26 cellular contexts compared by ENCODE assay signal in the genomic region with DNA sequence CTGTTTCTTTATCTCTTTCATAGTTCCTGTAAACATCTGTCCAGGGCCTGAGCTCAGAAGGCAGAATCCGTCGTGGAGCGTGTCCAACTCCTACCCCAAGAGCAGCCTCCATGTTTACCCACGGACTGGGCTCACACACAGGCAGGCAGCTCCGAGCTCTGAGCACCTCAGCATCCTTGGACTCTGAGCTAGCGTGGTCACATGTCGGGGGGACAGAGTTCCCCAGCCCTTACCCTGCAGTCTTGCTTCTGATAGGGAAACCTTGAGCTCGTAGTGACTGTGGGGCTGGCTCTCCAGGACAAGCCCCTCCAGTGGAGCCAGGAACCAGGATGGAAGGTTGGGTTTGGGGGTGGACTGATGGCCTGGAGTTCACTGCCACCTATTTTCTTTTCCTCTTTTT.
"Had no signal": no experiment of that assay in that cellular context is flagged by ENCODE, and none has a peak within 500 bp of the region (broad histone marks: within the 10 kb centered on the region; RNA-seq: fewer than 3 reads in every experiment).

No MANE protein-coding gene starts in this region.

- H3K27ac ChIP-seq: body of pancreas, Peyer's patch, RWPE1, SJCRH30, VCaP had no signal

- DNase-seq: activated CD4-positive, alpha-beta memory T cell treated with anti-CD3 and anti-CD28 coated beads, Interleukin-2, amount 10 ng/mL, durations not matched to agents 7 days and 5 days; activated CD4-positive, alpha-beta T cell treated with anti-CD3 and anti-CD28 coated beads, Interleukin-2, amount 10 ng/mL, durations not matched to agents 7 days and 5 days; activated CD4-positive, CD25-positive, alpha-beta regulatory T cell; activated gamma-delta T cell; activated naive CD4-positive, alpha-beta T cell treated with anti-CD3 and anti-CD28 coated beads for 36 hours; activated T-cell treated with anti-CD3 and anti-CD28 coated beads for 4 hours; activated T-cell treated with anti-CD3 and anti-CD28 coated beads, Interleukin-2, amount 50 U/mL, for 48 hours; body of pancreas; Kasumi-1; KBM-7; NCI-H1105 treated with DMSO at 0.1 percent for 48 hours; NCI-H1930; NCI-H2171; NCI-H226; NCI-H526 treated with DMSO at 0.1 percent for 48 hours; NCI-H82; Peyer's patch; Right ventricle myocardium superior; SJCRH30; SK-N-SH; T-helper 1 cell had no signal

- ATAC-seq: activated T-helper 17 cell treated with anti-CD3 and anti-CD28 coated beads, Interleukin-2, amount 50 U/mL, for 72 hours; body of pancreas had no signal

- H3K27me3 ChIP-seq: ascending aorta, body of pancreas, Peyer's patch, SJCRH30 had no signal

- H3K9me2 ChIP-seq: SK-N-SH had no signal

- H3K4me3 Mint-ChIP-seq: activated CD4-positive, alpha-beta memory T cell treated with anti-CD3 and anti-CD28 coated beads, Interleukin-2, amount 10 ng/mL, durations not matched to agents 7 days and 5 days; activated CD4-positive, alpha-beta T cell treated with anti-CD3 and anti-CD28 coated beads, Interleukin-2, amount 10 ng/mL, durations not matched to agents 7 days and 5 days; activated naive CD4-positive, alpha-beta T cell treated with anti-CD3 and anti-CD28 coated beads for 36 hours; activated naive CD8-positive, alpha-beta T cell; activated T-helper 17 cell treated with anti-CD3 and anti-CD28 coated beads, Interleukin-2, amount 50 U/mL, for 72 hours had no signal

- H3K9ac ChIP-seq: SK-N-SH had no signal

- H3K9me3 Mint-ChIP-seq: activated CD4-positive, alpha-beta memory T cell treated with anti-CD3 and anti-CD28 coated beads, Interleukin-2, amount 10 ng/mL, durations not matched to agents 7 days and 5 days; activated CD4-positive, alpha-beta T cell treated with anti-CD3 and anti-CD28 coated beads, Interleukin-2, amount 10 ng/mL, durations not matched to agents 7 days and 5 days; activated naive CD4-positive, alpha-beta T cell treated with anti-CD3 and anti-CD28 coated beads for 36 hours; activated T-helper 17 cell treated with anti-CD3 and anti-CD28 coated beads, Interleukin-2, amount 50 U/mL, for 72 hours had no signal

- H3K9me3 ChIP-seq: ascending aorta, body of pancreas, Peyer's patch, SJCRH30 had no signal

- H3K4me2 ChIP-seq: SK-N-SH had no signal

- H3K36me3 ChIP-seq: ascending aorta, Peyer's patch, SJCRH30 had no signal

- H3K27me3 Mint-ChIP-seq: activated naive CD8-positive, alpha-beta T cell; activated T-helper 17 cell treated with anti-CD3 and anti-CD28 coated beads, Interleukin-2, amount 50 U/mL, for 72 hours had no signal

- H3K4me1 ChIP-seq: Peyer's patch, SJCRH30 had no signal

- H3K27ac Mint-ChIP-seq: activated CD4-positive, alpha-beta memory T cell treated with anti-CD3 and anti-CD28 coated beads, Interleukin-2, amount 10 ng/mL, durations not matched to agents 7 days and 5 days; activated CD4-positive, alpha-beta T cell treated with anti-CD3 and anti-CD28 coated beads, Interleukin-2, amount 10 ng/mL, durations not matched to agents 7 days and 5 days; activated naive CD4-positive, alpha-beta T cell treated with anti-CD3 and anti-CD28 coated beads for 36 hours; activated naive CD8-positive, alpha-beta T cell; activated T-helper 17 cell treated with anti-CD3 and anti-CD28 coated beads, Interleukin-2, amount 50 U/mL, for 72 hours had no signal

- H3K4me3 ChIP-seq: ascending aorta, body of pancreas, Peyer's patch, SJCRH30 had no signal
